ENCODE assay signal across 8 cellular contexts in genomic region chr18:13136056-13136688, GRCh38.
DNase-seq lines count a peak whose midpoint lies in the region; ATAC-seq, FAIRE-seq and TF ChIP-seq lines count a peak whose summit lies in the region.

No MANE protein-coding gene starts in this region.

- no peaks in the 10 kb centered on the region for H3K36me3 ChIP-seq in effector memory CD4-positive, alpha-beta T cell (ENCODE audit: control insufficient read depth, insufficient read depth, low read length)
- no peaks in the 10 kb centered on the region for H3K36me3 ChIP-seq in neutrophil

- H3K4me1 ChIP-seq in A549, result no peaks in the 10 kb centered on the region
- H3K4me1 ChIP-seq in effector memory CD4-positive, alpha-beta T cell (ENCODE audit: control insufficient read depth, insufficient read depth, low read length, poor library complexity, severe bottlenecking), result no peaks in the 10 kb centered on the region
- peaks cover 20 to 23% of the 10 kb centered on the region in 2 experiments for H3K4me1 ChIP-seq in neutrophil (ENCODE audit: control insufficient read depth in 1 of 2, insufficient read depth in 1 of 2, low read depth in 1 of 2, low read length in 1 of 2)

- TF ChIP-seq POLR2A in A549 (IDR thresholded peaks at IDR 0.05; ENCODE audit: low read length), result no peak

- 86% methylated on average over 24 of the region's 32 CpGs for WGBS in A549 (ENCODE audit: missing lambda C conversion rate)

- H3K27me3 ChIP-seq in effector memory CD4-positive, alpha-beta T cell (replicated peaks; ENCODE audit: control insufficient read depth, insufficient read depth, low read length, poor library complexity, severe bottlenecking), result no peaks in the 10 kb centered on the region
- peaks cover 37% of the 10 kb centered on the region for H3K27me3 ChIP-seq in neutrophil

- H3K4me3 ChIP-seq in A549 (no peak overlapping the region), neutrophil (ENCODE audit: low read depth in 1 of 2, low read length in 1 of 2) (peak overlapping the region; percentile 72 to 73)
- peak overlapping the region; percentile 93 for H3K4me3 ChIP-seq in effector memory CD4-positive, alpha-beta T cell (ENCODE audit: insufficient read depth, low read depth, low read length, poor library complexity, severe bottlenecking)

- FAIRE-seq in A549 (lab: Jason Lieb, UNC), result no peak

- CTCF ChIA-PET in A549 (lab: Yijun Ruan, JAX), result no interaction called here
- CTCF ChIA-PET in T-cell (lab: Charles Lee), result interaction anchor here in 1 of 2 donors (0.6 kb wide), 1 partner anchor 80 kb away, joined by 3 read pairs; no protein-coding TSS in a partner anchor

- no peak for TF ChIP-seq EP300 in A549 (IDR thresholded peaks at IDR 0.05)

- no peak for TF ChIP-seq CTCF in A549 (IDR thresholded peaks at IDR 0.05)
- no peak for TF ChIP-seq CTCF in neutrophil (IDR thresholded peaks at IDR 0.05)

- peak overlapping the region; percentile 80 to 83 for H3K27ac Mint-ChIP-seq in T-cell

- H3K36me3 Mint-ChIP-seq in T-cell, result no peaks in the 10 kb centered on the region

- ATAC-seq in A549 (no peak), GM19372 (IDR thresholded peaks at IDR 0.05; ENCODE audit: low read depth, unreplicated experiment) (peak; percentile 31), T-cell (replicated peaks in 1 of 4) (peak in 3 of 4 experiments; percentile 3 to 61 (median 9))

- DNase-seq in A549 (ENCODE audit: low read depth in 1 of 2, low spot score in 1 of 2) (no peak), T-cell (peak in 32 of 34 experiments; percentile 24 to 73 (median 51)), A172 (ENCODE audit: low spot score) (no peak), cortex of kidney (lab: John Stamatoyannopoulos, UW) (no peak), NK-92 (lab: John Stamatoyannopoulos, UW; ENCODE audit: unreplicated experiment) (no peak)
- DNase-seq in effector memory CD4-positive, alpha-beta T cell, result peak; percentile 12 to 27 (median 23)

- H3K4me1 Mint-ChIP-seq in T-cell, result peaks cover 26 to 36% (median 30%) of the 10 kb centered on the region in 3 donors

- H3K4me2 ChIP-seq in A549, result peak overlapping the region; percentile 89

- no peak for TF ChIP-seq RAD21 in A549 (conservative IDR thresholded peaks at IDR 0.05 in 1 of 2, IDR thresholded peaks at IDR 0.05 in 1 of 2)

- no peaks in the 10 kb centered on the region for H3K27me3 Mint-ChIP-seq in T-cell

- H3K27ac ChIP-seq in A549 (no peak overlapping the region), neutrophil (no peak overlapping the region)
- H3K27ac ChIP-seq in effector memory CD4-positive, alpha-beta T cell (ENCODE audit: insufficient read depth, low read length, poor library complexity, severe bottlenecking), result peak overlapping the region; percentile 75

- H3K9me3 ChIP-seq in A549 (no peaks in the 10 kb centered on the region), neutrophil (no peaks in the 10 kb centered on the region)
- no peaks in the 10 kb centered on the region for H3K9me3 ChIP-seq in effector memory CD4-positive, alpha-beta T cell (ENCODE audit: control insufficient read depth, low read length)

- POLR2A ChIA-PET in A549 (lab: Yijun Ruan, JAX), result no interaction called here
- POLR2A ChIA-PET in T-cell (lab: Charles Lee), result no interaction called here

- no peaks in the 10 kb centered on the region for H3K9me3 Mint-ChIP-seq in T-cell

- H3K4me3 Mint-ChIP-seq in T-cell, result peak overlapping the region; percentile 95 to 100 (median 99)

TF ChIP-seq in A549, 52 proteins besides CTCF, POLR2A, EP300 and RAD21:
- TF ChIP-seq RCOR1 (IDR thresholded peaks at IDR 0.05; ENCODE audit: low read depth, low read length) (no peak), CHD2 (IDR thresholded peaks at IDR 0.05; ENCODE audit: low read length, partially characterized antibody) (no peak), MAZ (IDR thresholded peaks at IDR 0.05; ENCODE audit: borderline replicate concordance, low read depth, low read length) (no peak), MAX (IDR thresholded peaks at IDR 0.05) (no peak), BHLHE40 (IDR thresholded peaks at IDR 0.05; ENCODE audit: low read depth, low read length) (no peak), TFCP2L1 (CRISPR knock-in tag; IDR thresholded peaks at IDR 0.05) (no peak), CEBPB (IDR thresholded peaks at IDR 0.05) (no peak), FOSB (CRISPR knock-in tag; IDR thresholded peaks at IDR 0.05) (no peak), FOSL2 (IDR thresholded peaks at IDR 0.05) (no peak), FOSL2 (CRISPR knock-in tag; IDR thresholded peaks at IDR 0.05) (no peak), HEYL (CRISPR knock-in tag; IDR thresholded peaks at IDR 0.05) (no peak), ESRRA (IDR thresholded peaks at IDR 0.05; ENCODE audit: borderline replicate concordance, low read length) (no peak), GATA3 (IDR thresholded peaks at IDR 0.05; ENCODE audit: borderline replicate concordance) (no peak), TP53 (CRISPR knock-in tag; IDR thresholded peaks at IDR 0.05) (no peak)
- TF ChIP-seq, protein P1, sequence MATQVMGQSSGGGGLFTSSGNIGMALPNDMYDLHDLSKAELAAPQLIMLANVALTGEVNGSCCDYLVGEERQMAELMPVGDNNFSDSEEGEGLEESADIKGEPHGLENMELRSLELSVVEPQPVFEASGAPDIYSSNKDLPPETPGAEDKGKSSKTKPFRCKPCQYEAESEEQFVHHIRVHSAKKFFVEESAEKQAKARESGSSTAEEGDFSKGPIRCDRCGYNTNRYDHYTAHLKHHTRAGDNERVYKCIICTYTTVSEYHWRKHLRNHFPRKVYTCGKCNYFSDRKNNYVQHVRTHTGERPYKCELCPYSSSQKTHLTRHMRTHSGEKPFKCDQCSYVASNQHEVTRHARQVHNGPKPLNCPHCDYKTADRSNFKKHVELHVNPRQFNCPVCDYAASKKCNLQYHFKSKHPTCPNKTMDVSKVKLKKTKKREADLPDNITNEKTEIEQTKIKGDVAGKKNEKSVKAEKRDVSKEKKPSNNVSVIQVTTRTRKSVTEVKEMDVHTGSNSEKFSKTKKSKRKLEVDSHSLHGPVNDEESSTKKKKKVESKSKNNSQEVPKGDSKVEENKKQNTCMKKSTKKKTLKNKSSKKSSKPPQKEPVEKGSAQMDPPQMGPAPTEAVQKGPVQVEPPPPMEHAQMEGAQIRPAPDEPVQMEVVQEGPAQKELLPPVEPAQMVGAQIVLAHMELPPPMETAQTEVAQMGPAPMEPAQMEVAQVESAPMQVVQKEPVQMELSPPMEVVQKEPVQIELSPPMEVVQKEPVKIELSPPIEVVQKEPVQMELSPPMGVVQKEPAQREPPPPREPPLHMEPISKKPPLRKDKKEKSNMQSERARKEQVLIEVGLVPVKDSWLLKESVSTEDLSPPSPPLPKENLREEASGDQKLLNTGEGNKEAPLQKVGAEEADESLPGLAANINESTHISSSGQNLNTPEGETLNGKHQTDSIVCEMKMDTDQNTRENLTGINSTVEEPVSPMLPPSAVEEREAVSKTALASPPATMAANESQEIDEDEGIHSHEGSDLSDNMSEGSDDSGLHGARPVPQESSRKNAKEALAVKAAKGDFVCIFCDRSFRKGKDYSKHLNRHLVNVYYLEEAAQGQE (IDR thresholded peaks at IDR 0.05), result no peak

Comparison
In these comparisons a context has a peak if more than half of its experiments do, and no peak if none do; other contexts are left out.
1. ATAC-seq: peak in GM19372 (single experiment) and T-cell (3 of 4); none in A549 (0 of 2).
2. DNase-seq: peak in T-cell (32 of 34) and effector memory CD4-positive, alpha-beta T cell (3 of 3); none in A549 (0 of 2), A172 (single experiment), cortex of kidney (single experiment) and NK-92 (single experiment).